9 cellular contexts compared by ENCODE assay signal in genomic region chr5:160370713-160371034, GRCh38. TPM values are rescaled to one million over a fixed set of nuclear protein-coding genes. Genes with fewer than 3 reads are reported as not detected.
DNase-seq lines count a peak whose midpoint lies in the region; TF ChIP-seq lines count a peak whose summit lies in the region.
"Had no signal": no experiment of that assay in that cellular context is flagged by ENCODE, and none has a peak within 500 bp of the region (broad histone marks: within the 10 kb centered on the region; RNA-seq: fewer than 3 reads in every experiment).

No MANE protein-coding gene starts in this region.

- intact Hi-C loops in sigmoid colon (cut with DNase I): no loop called here

- H3K36me3 ChIP-seq in SK-N-MC (ENCODE audit: insufficient read depth, low read length) (no peaks in the 10 kb centered on the region), hepatocyte (replicated peaks; ENCODE audit: insufficient read depth, low read depth) (no peaks in the 10 kb centered on the region), sigmoid colon (no peaks in the 10 kb centered on the region)

- peak overlapping the region; percentile 74 for H2AFZ ChIP-seq in hepatocyte

- TF ChIP-seq CTCF in hepatocyte (IDR thresholded peaks at IDR 0.05; ENCODE audit: poor library complexity) (no peak), sigmoid colon (IDR thresholded peaks at IDR 0.05) (no peak)

- no peak overlapping the region for H3K9ac ChIP-seq in SK-N-MC (ENCODE audit: insufficient read length)

- no peak overlapping the region for H3K27ac ChIP-seq in SK-N-MC
- no peak overlapping the region for H3K27ac ChIP-seq in hepatocyte
- peak overlapping the region in 3 of 4 donors; percentile 74 to 77 (median 75) for H3K27ac ChIP-seq in sigmoid colon

- H3K9me2 ChIP-seq in hepatocyte (replicated peaks; ENCODE audit: insufficient read depth): no peaks in the 10 kb centered on the region

- peak overlapping the region; percentile 76 for H3K4me3 ChIP-seq in SK-N-MC
- peak overlapping the region; percentile 68 for H3K4me3 ChIP-seq in hepatocyte
- peak overlapping the region; percentile 46 to 77 (median 68) for H3K4me3 ChIP-seq in sigmoid colon

- DNase-seq in G401 (ENCODE audit: low spot score) (peak; percentile 59), SK-N-MC (ENCODE audit: low read depth, low spot score) (no peak), hepatocyte (ENCODE audit: low spot score) (no peak), sigmoid colon (no peak), MV-4-11 (lab: John Stamatoyannopoulos, UW) (no peak), C1 segment of cervical spinal cord (lab: John Stamatoyannopoulos, UW) (no peak), NCI-H2107 (lab: John Stamatoyannopoulos, UW) (no peak), AG20443 (ENCODE audit: low spot score) (no peak)
- DNase-seq: effector memory CD4-positive, alpha-beta T cell had no signal

- H3K4me1 ChIP-seq in hepatocyte (ENCODE audit: insufficient read depth) (no peaks in the 10 kb centered on the region), sigmoid colon (peaks cover 0 to 12% (median 9%) of the 10 kb centered on the region in 4 donors)

- H3K4me2 ChIP-seq in hepatocyte: peak overlapping the region; percentile 92

- no peaks in the 10 kb centered on the region for H3K79me2 ChIP-seq in hepatocyte

- no peaks in the 10 kb centered on the region for H4K20me1 ChIP-seq in hepatocyte (ENCODE audit: insufficient read depth, poor library complexity, severe bottlenecking)

- H3K27me3 ChIP-seq in hepatocyte: peaks cover 35% of the 10 kb centered on the region
- H3K27me3 ChIP-seq in sigmoid colon: no peaks in the 10 kb centered on the region

- in situ Hi-C loops in G401 (cut with HindIII; ENCODE audit: low sequenced_read_pairs): no loop called here

- TF ChIP-seq POLR2A in sigmoid colon (IDR thresholded peaks at IDR 0.05): no peak

- TF ChIP-seq EP300 in sigmoid colon (IDR thresholded peaks at IDR 0.05): no peak

- H3K9me3 ChIP-seq in SK-N-MC (ENCODE audit: low read depth, low read length): no peaks in the 10 kb centered on the region
- H3K9me3 ChIP-seq in hepatocyte (ENCODE audit: low read depth): no peaks in the 10 kb centered on the region
- H3K9me3 ChIP-seq in sigmoid colon: no peaks in the 10 kb centered on the region

- WGBS in hepatocyte (ENCODE audit: low lambda C conversion rate, missing lambda C conversion rate): 50% methylated on average over 12 of the region's 12 CpGs
- WGBS in sigmoid colon, 2 donors: 50 to 51% methylated on average over 12 of the region's 12 CpGs

RNA-seq across cellular contexts. Expression of gene C1QTNF2, which starts 0.2 kb away (rescaled TPM):
- not detected in 2 replicates for total RNA-seq in G401 (2014; rRNA removed; shearing (Covaris generic))
- total RNA-seq in hepatocyte: 1.1 and 3.0 TPM in 2 replicates
- 1.5 and 1.6 TPM in 2 replicates for polyA plus RNA-seq in hepatocyte
- total RNA-seq in sigmoid colon: 1 to 10 TPM in 3 of 4 donors, under 1 TPM in 1; 0.95 to 2.5 (median 1.5) TPM
- under 1 TPM in 1 of 3 donors, not detected in 2; 0.85 TPM for polyA plus RNA-seq in sigmoid colon

RNA-seq across cellular contexts. Expression of gene FAM200C, which starts 29.2 kb away (rescaled TPM):
- total RNA-seq in G401 (2014; rRNA removed; shearing (Covaris generic)): 4.9 and 5.2 TPM in 2 replicates
- total RNA-seq in hepatocyte (4.7 and 5.3 TPM in 2 replicates), sigmoid colon (10 to 100 TPM in 1 of 4 donors, 1 to 10 TPM in 3; 4.3 to 12.3 (median 8.1) TPM)
- polyA plus RNA-seq in hepatocyte (1.4 and 3.0 TPM in 2 replicates), sigmoid colon (1 to 10 TPM in 2 of 3 donors, under 1 TPM in 1; 0.92 to 1.4 (median 1.2) TPM)

RNA-seq across cellular contexts. Expression of gene SLU7, which starts 48.2 kb away (rescaled TPM):
- total RNA-seq in G401 (2014; rRNA removed; shearing (Covaris generic)): 42.8 and 59.6 TPM in 2 replicates
- total RNA-seq in hepatocyte (39.9 and 62.5 TPM in 2 replicates), sigmoid colon (10 to 100 TPM; 22.4 to 80.3 (median 65.6) TPM)
- polyA plus RNA-seq in hepatocyte (41.5 and 45.0 TPM in 2 replicates), sigmoid colon (10 to 100 TPM; 27.8 to 44.4 (median 37.9) TPM)

RNA-seq across cellular contexts. Expression of gene PTTG1, which starts 51.0 kb away (rescaled TPM):
- 403 and 415 TPM in 2 replicates for total RNA-seq in G401 (2014; rRNA removed; shearing (Covaris generic))
- total RNA-seq in hepatocyte: 18.8 and 24.9 TPM in 2 replicates
- polyA plus RNA-seq in hepatocyte: 37.0 and 49.2 TPM in 2 replicates
- total RNA-seq in sigmoid colon: 10 to 100 TPM in 1 of 4 donors, 1 to 10 TPM in 3; 1.8 to 11.9 (median 4.7) TPM
- polyA plus RNA-seq in sigmoid colon: 10 to 100 TPM; 15.0 to 93.8 (median 30.7) TPM

RNA-seq across cellular contexts. Expression of gene CCNJL, which starts 58.3 kb away (rescaled TPM):
- 3.1 and 5.4 TPM in 2 replicates for total RNA-seq in G401 (2014; rRNA removed; shearing (Covaris generic))
- total RNA-seq in hepatocyte (6.6 and 8.1 TPM in 2 replicates), sigmoid colon (1 to 10 TPM in 2 of 4 donors, under 1 TPM in 2; 0.16 to 5.3 (median 1.4) TPM)
- polyA plus RNA-seq in hepatocyte (9.5 and 10.8 TPM in 2 replicates), sigmoid colon (10 to 100 TPM in 2 of 3 donors, 1 to 10 TPM in 1; 4.7 to 18.7 (median 10.8) TPM)

Comparison
In these comparisons a context has a peak if more than half of its experiments do, and no peak if none do; other contexts are left out.
1. H3K27ac ChIP-seq: peak in sigmoid colon (3 of 4); none in SK-N-MC (single experiment) and hepatocyte (single experiment).
2. Peak in every context shown above with its lines, with median percentiles within 50 percentile points of each other: H3K4me3 ChIP-seq.